In genomic region chr15:99504823-99505551, GRCh38 we compare ENCODE assay signal across 1 cellular context.
A peak's percentile ranks its signal among the peaks of the same experiment; 100 is the strongest.
TF ChIP-seq lines count a peak whose summit lies in the region.

No MANE protein-coding gene starts in this region.

TF ChIP-seq in HCT116, 20 proteins besides CTCF, POLR2A, EP300 and RAD21:
- peak; percentile 46; the same call in 1 of the 2 replicates for TF ChIP-seq JUND (IDR thresholded peaks at IDR 0.05)
- TF ChIP-seq FOSL1 (IDR thresholded peaks at IDR 0.05; ENCODE audit: low read depth) = peak; percentile 42; the same call in 1 of the 2 replicates
- TF ChIP-seq, protein P1, sequence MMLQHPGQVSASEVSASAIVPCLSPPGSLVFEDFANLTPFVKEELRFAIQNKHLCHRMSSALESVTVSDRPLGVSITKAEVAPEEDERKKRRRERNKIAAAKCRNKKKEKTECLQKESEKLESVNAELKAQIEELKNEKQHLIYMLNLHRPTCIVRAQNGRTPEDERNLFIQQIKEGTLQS (IDR thresholded peaks at IDR 0.05) = no peak
- no peak for TF ChIP-seq EZH2 (IDR thresholded peaks at IDR 0.05)
- TF ChIP-seq CBX3 (IDR thresholded peaks at IDR 0.05; ENCODE audit: low read depth) = no peak
